In the genomic region with DNA sequence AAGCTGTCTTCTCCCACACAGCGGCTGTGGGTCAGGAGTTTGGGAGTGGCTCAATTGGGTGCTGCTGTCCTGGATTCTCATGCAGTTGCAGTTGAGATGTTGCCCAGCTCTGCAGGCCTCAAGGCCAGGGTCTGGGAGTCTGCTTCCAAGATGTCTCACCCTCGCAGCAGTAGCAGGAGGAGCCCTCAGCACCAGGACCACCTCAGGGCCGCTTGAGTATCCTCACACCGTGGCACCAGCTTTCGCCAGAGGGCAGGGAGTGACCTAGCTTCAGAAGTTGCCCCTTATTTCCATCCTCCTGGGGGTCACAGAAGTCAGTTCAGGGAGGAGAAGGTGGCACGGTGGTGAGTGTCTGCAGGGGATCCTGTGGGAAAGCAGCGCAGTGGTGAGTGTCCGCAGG, we compare ENCODE assay signal across 21 cellular contexts. TPM values are rescaled to one million over a fixed set of nuclear protein-coding genes. Genes with fewer than 3 reads are reported as not detected.
"Had no signal": no experiment of that assay in that cellular context is flagged by ENCODE, and none has a peak within 500 bp of the region (broad histone marks: within the 10 kb centered on the region; RNA-seq: fewer than 3 reads in every experiment).

No MANE protein-coding gene starts in this region.

- H3K4me2 ChIP-seq: hepatocyte had no signal

- H3K9me3 Mint-ChIP-seq: stimulated activated naive CD8-positive, alpha-beta T cell treated with anti-CD3 and anti-CD28 coated beads, Interleukin-15, Interleukin-2, amounts not matched to agents 100 ng/mL and 50 ng/mL, for 24 hours; T-helper 1 cell treated with Interleukin-12 subunit alpha and Interleukin-12 subunit beta and Interleukin-4 antibody, amounts not matched to agents 30 μg/mL and 1 μg/mL, for 36 hours had no signal

- H3K9me3 ChIP-seq: adrenal gland, right atrium auricular region had no signal

- DNase-seq: activated CD4-positive, alpha-beta T cell treated with anti-CD3 and anti-CD28 coated beads for 48 hours; activated CD8-positive, alpha-beta T cell treated with anti-CD3 and anti-CD28 coated beads, Interleukin-2, amount 10 ng/mL, durations not matched to agents 7 days and 5 days; activated naive CD4-positive, alpha-beta T cell; adrenal gland; mammary epithelial cell; stimulated activated CD4-positive, alpha-beta T cell treated with anti-CD3 and anti-CD28 coated beads, Interleukin-15, amount 100 ng/mL, for 24 hours; stimulated activated CD4-positive, alpha-beta T cell treated with anti-CD3 and anti-CD28 coated beads, Interleukin-4, amount 100 ng/mL, for 4 hours; stimulated activated CD8-positive, alpha-beta memory T cell treated with anti-CD3 and anti-CD28 coated beads, Interleukin-4, amount 100 ng/mL, for 48 hours had no signal

- H2AFZ ChIP-seq: hepatocyte had no signal

- H3K27me3 ChIP-seq: adrenal gland, cardiac muscle cell, hepatocyte, right atrium auricular region had no signal

- ATAC-seq: activated CD8-positive, alpha-beta T cell treated with anti-CD3 and anti-CD28 coated beads, Interleukin-2, amount 10 ng/mL, durations not matched to agents 7 days and 5 days; esophagus mucosa; left lobe of liver had no signal

- H3K27ac ChIP-seq: adrenal gland, cardiac muscle cell, hepatocyte, right atrium auricular region had no signal

- H3K4me3 ChIP-seq: adrenal gland, cardiac muscle cell, hepatocyte, right atrium auricular region had no signal

- H3K36me3 ChIP-seq: adrenal gland, cardiac muscle cell, right atrium auricular region had no signal

- H3K4me1 ChIP-seq: adrenal gland, right atrium auricular region had no signal

- H3K27ac Mint-ChIP-seq: activated CD8-positive, alpha-beta T cell treated with anti-CD3 and anti-CD28 coated beads, Interleukin-2, amount 10 ng/mL, durations not matched to agents 7 days and 5 days; stimulated activated naive CD8-positive, alpha-beta T cell treated with anti-CD3 and anti-CD28 coated beads, Interleukin-15, Interleukin-2, amounts not matched to agents 100 ng/mL and 50 ng/mL, for 24 hours had no signal

- FAIRE-seq: colon, keratinocyte had no signal

- H3K4me3 Mint-ChIP-seq: activated CD8-positive, alpha-beta T cell treated with anti-CD3 and anti-CD28 coated beads, Interleukin-2, amount 10 ng/mL, durations not matched to agents 7 days and 5 days; stimulated activated naive CD8-positive, alpha-beta T cell treated with anti-CD3 and anti-CD28 coated beads, Interleukin-15, Interleukin-2, amounts not matched to agents 100 ng/mL and 50 ng/mL, for 24 hours; T-helper 1 cell treated with Interleukin-12 subunit alpha and Interleukin-12 subunit beta and Interleukin-4 antibody, amounts not matched to agents 30 μg/mL and 1 μg/mL, for 36 hours had no signal

- H3K27me3 Mint-ChIP-seq: stimulated activated naive CD8-positive, alpha-beta T cell treated with anti-CD3 and anti-CD28 coated beads, Interleukin-15, Interleukin-2, amounts not matched to agents 100 ng/mL and 50 ng/mL, for 24 hours had no signal

RNA-seq across cellular contexts. Expression of a gene that starts 52.5 kb away (rescaled TPM):
- total RNA-seq: activated CD8-positive, alpha-beta T cell treated with anti-CD3 and anti-CD28 coated beads, Interleukin-2, amount 10 ng/mL, durations not matched to agents 7 days and 5 days; adrenal gland; cardiac muscle cell; esophagus mucosa; left lobe of liver; mammary epithelial cell; posterior vena cava; right atrium auricular region; skeletal muscle tissue; temporal lobe; ureter had no signal
- polyA plus RNA-seq: adrenal gland, keratinocyte, mammary epithelial cell had no signal
